8 cellular contexts compared by ENCODE assay signal in genomic region chr14:32201816-32202467, GRCh38. TPM values are rescaled to one million over a fixed set of nuclear protein-coding genes. Genes with fewer than 3 reads are reported as not detected.
DNase-seq lines count a peak whose midpoint lies in the region; ATAC-seq and TF ChIP-seq lines count a peak whose summit lies in the region.

Gene RNU6-7, plus strand, starts transcription at chr14:32202045.

- H3K9me3 ChIP-seq in AG04450 (ENCODE audit: control insufficient read depth, insufficient read depth, low read length) (no peaks in the 10 kb centered on the region), HUES6 (ENCODE audit: control insufficient read depth, insufficient read depth, low read depth, low read length) (no peaks in the 10 kb centered on the region), RWPE2 (ENCODE audit: severe bottlenecking) (no peaks in the 10 kb centered on the region)

- H3K4me1 ChIP-seq in HUES6 (ENCODE audit: control insufficient read depth, insufficient read depth, low read length) = peaks cover 4% of the 10 kb centered on the region; the same call in 1 of the 2 replicates
- H3K4me1 ChIP-seq in RWPE2 (ENCODE audit: insufficient read depth, poor library complexity, severe bottlenecking) = peaks cover 6% of the 10 kb centered on the region

- CTCF ChIA-PET in AG04450 (lab: Charles Lee) = interaction anchor here (1.5 kb wide), 1 partner anchor 128 kb away, joined by 7 read pairs; no protein-coding TSS in a partner anchor

- H3K36me3 ChIP-seq in HUES6 (ENCODE audit: control insufficient read depth, insufficient read depth, low read length) (no peaks in the 10 kb centered on the region), RWPE2 (ENCODE audit: low read depth) (no peaks in the 10 kb centered on the region)

- H3K27ac ChIP-seq in AG04450 (ENCODE audit: low read depth, low read length) (no peak within 1 kb of the TSS), HUES6 (ENCODE audit: low read depth, low read length) (peak within 1 kb of the TSS; percentile 71; the same call in 1 of the 2 replicates), RWPE2 (ENCODE audit: poor library complexity, severe bottlenecking) (peak within 1 kb of the TSS; percentile 53)

- peak; percentile 2 for ATAC-seq in RWPE2 (ENCODE audit: low read depth)
- ATAC-seq in GM21529 (IDR thresholded peaks at IDR 0.05; ENCODE audit: unreplicated experiment) = no peak
- no peak for ATAC-seq in GM19035 (IDR thresholded peaks at IDR 0.05; ENCODE audit: unreplicated experiment)

- POLR2A ChIA-PET in AG04450 (lab: Yijun Ruan, JAX) = no interaction called here

- peak within 1 kb of the TSS; percentile 99 for H3K9ac ChIP-seq in HUES6 (ENCODE audit: low read length)

- DNase-seq in AG04450 (ENCODE audit: low read depth, low spot score) = no peak
- no peak for DNase-seq in RWPE2 (ENCODE audit: low spot score)
- DNase-seq in brain pericyte (ENCODE audit: low read depth, low spot score) = peak; percentile 2
- DNase-seq in kidney tubule cell (ENCODE audit: low spot score) = peak; percentile 52
- peak; percentile 29 for DNase-seq in stimulated activated CD4-positive, alpha-beta T cell treated with anti-CD3 and anti-CD28 coated beads, Interleukin-4, amount 100 ng/mL, for 24 hours

- TF ChIP-seq CTCF in AG04450 (IDR thresholded peaks at IDR 0.05; ENCODE audit: low read depth, low read length) (no peak), RWPE2 (IDR thresholded peaks at IDR 0.05; ENCODE audit: poor library complexity, severe bottlenecking) (no peak)

- H3K27me3 ChIP-seq in AG04450 (ENCODE audit: control insufficient read depth, insufficient read depth, low read length) = peaks cover 1% of the 10 kb centered on the region
- H3K27me3 ChIP-seq in HUES6 (ENCODE audit: control insufficient read depth, insufficient read depth, low read length) = 0 out of 2 replicates have a peak, but pooled peaks cover 4% of the 10 kb centered on the region
- H3K27me3 ChIP-seq in RWPE2 (ENCODE audit: insufficient read depth, poor library complexity, severe bottlenecking) = no peaks in the 10 kb centered on the region

- H3K4me3 ChIP-seq in AG04450 (ENCODE audit: low read depth, low read length) (peak within 1 kb of the TSS; percentile 70), HUES6 (ENCODE audit: low read depth, low read length) (peak within 1 kb of the TSS; percentile 73), RWPE2 (ENCODE audit: severe bottlenecking) (peak within 1 kb of the TSS; percentile 70)

RNA-seq across cellular contexts. Expression of gene RNU6-7, which starts in this region (rescaled TPM):
- not detected in 2 replicates for polyA plus RNA-seq in AG04450 (2011; rRNA removed)
- not detected in 2 replicates for polyA minus RNA-seq in AG04450 (2011; rRNA and poly(A)+ RNA removed)

Comparison
In these comparisons a context has a peak if more than half of its experiments do, and no peak if none do; other contexts are left out.
1. DNase-seq: peak in brain pericyte (single experiment), kidney tubule cell (single experiment) and stimulated activated CD4-positive, alpha-beta T cell treated with anti-CD3 and anti-CD28 coated beads, Interleukin-4, amount 100 ng/mL, for 24 hours (single experiment); none in AG04450 (single experiment) and RWPE2 (single experiment).
2. Peak in every context shown above with its lines, with median percentiles within 50 percentile points of each other: H3K4me3 ChIP-seq.